In the genomic region with DNA sequence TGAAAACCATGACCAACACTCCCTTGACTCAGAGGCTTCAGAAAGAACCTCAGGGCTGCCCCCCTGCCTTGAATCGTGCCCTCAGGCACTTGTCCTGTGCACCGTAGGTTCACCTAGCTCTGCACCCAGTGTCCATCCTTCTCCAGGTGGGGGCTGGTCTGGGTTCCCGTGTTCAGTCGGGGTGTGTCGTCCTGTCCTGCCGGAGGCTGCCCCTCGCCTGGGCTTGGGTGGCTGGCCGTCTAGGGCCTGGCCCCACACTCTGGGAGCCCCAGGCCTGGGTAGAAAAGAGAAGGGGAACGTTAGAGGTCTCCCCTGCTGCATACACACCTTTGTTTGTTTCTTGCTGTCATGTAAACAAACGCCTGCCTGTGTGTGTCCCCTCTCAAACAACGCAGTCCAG, we compare ENCODE assay signal across 19 cellular contexts. TPM values are rescaled to one million over a fixed set of nuclear protein-coding genes. Genes with fewer than 3 reads are reported as not detected.
DNase-seq lines count a peak whose midpoint lies in the region; ATAC-seq and TF ChIP-seq lines count a peak whose summit lies in the region.
"Had no signal": no experiment of that assay in that cellular context is flagged by ENCODE, and none has a peak within 500 bp of the region (broad histone marks: within the 10 kb centered on the region; RNA-seq: fewer than 3 reads in every experiment).

No MANE protein-coding gene starts in this region.

- peak; percentile 35 for ATAC-seq in esophagus mucosa
- ATAC-seq in upper lobe of right lung, result peak; percentile 41
- ATAC-seq in GM18873 (IDR thresholded peaks at IDR 0.05; ENCODE audit: low FRiP score, unreplicated experiment), result no peak

- peak; percentile 9 for DNase-seq in AG20443 (ENCODE audit: low spot score)
- peak; percentile 10 for DNase-seq in H7
- DNase-seq in upper lobe of right lung, result no peak
- no peak for DNase-seq in stimulated activated CD4-positive, alpha-beta T cell treated with anti-CD3 and anti-CD28 coated beads, Interleukin-4, amount 100 ng/mL, for 4 hours
- no peak for DNase-seq in HuH-7 (ENCODE audit: low spot score)
- DNase-seq: 8988T; ACHN; BE2C; CD4-positive, alpha-beta memory T cell; DMS153; DMS79 treated with DMSO at 0.1 percent for 48 hours; EL; GDM1; GM23248; KG1 had no signal

- no peaks in the 10 kb centered on the region for H3K4me1 ChIP-seq in upper lobe of right lung
- H3K4me1 ChIP-seq: BE2C had no signal

- no peak for TF ChIP-seq CTCF in upper lobe of right lung (IDR thresholded peaks at IDR 0.05)

- no peaks in the 10 kb centered on the region for H3K27me3 ChIP-seq in H7 (ENCODE audit: control insufficient read depth, insufficient read depth, low read length)
- H3K27me3 ChIP-seq in upper lobe of right lung, result no peaks in the 10 kb centered on the region
- H3K27me3 ChIP-seq: BE2C had no signal

- intact Hi-C loops in upper lobe of right lung (cut with DNase I), result no loop called here

- H3K9me3 ChIP-seq in upper lobe of right lung, result no peaks in the 10 kb centered on the region
- H3K9me3 ChIP-seq: BE2C had no signal

- no peaks in the 10 kb centered on the region for H3K36me3 ChIP-seq in H7 (replicated peaks; ENCODE audit: control insufficient read depth, insufficient read depth, low read length)
- H3K36me3 ChIP-seq in upper lobe of right lung, result no peaks in the 10 kb centered on the region
- H3K36me3 ChIP-seq: BE2C had no signal

- H3K27ac ChIP-seq in upper lobe of right lung, result no peak overlapping the region
- H3K27ac ChIP-seq: C4-2B, GM23248 had no signal

- H3K4me3 ChIP-seq in H7 (ENCODE audit: insufficient read depth, low read depth, low read length) (no peak overlapping the region), upper lobe of right lung (no peak overlapping the region)
- H3K4me3 ChIP-seq: GM23248 had no signal

RNA-seq across cellular contexts. Expression of gene CATSPER3, which starts 29.3 kb away (rescaled TPM):
- 0.07 TPM in 1 of 2 replicates, not detected in the other for total RNA-seq in H7 (2014; rRNA removed; shearing (Covaris generic))
- total RNA-seq in esophagus mucosa (0.40 TPM), upper lobe of right lung (0.87 TPM)
- total RNA-seq: HT-29 had no signal

RNA-seq across cellular contexts. Expression of gene PITX1, which starts 37.0 kb away (rescaled TPM):
- total RNA-seq in H7 (2014; rRNA removed; shearing (Covaris generic)), result not detected in 2 replicates
- total RNA-seq in esophagus mucosa, result 689 TPM
- not detected for total RNA-seq in upper lobe of right lung
- total RNA-seq: CD4-positive, alpha-beta memory T cell; GM23248 had no signal

Comparison
In these comparisons a context has a peak if more than half of its experiments do, and no peak if none do; other contexts are left out.
1. DNase-seq: peak in AG20443 (single experiment) and H7 (single experiment); none in upper lobe of right lung (single experiment), stimulated activated CD4-positive, alpha-beta T cell treated with anti-CD3 and anti-CD28 coated beads, Interleukin-4, amount 100 ng/mL, for 4 hours (0 of 2) and HuH-7 (single experiment).
2. RNA of gene PITX1, which starts 37.0 kb away (total RNA-seq): 689 TPM in esophagus mucosa (single experiment); not detected in H7 and not detected in upper lobe of right lung (single experiment); every median in the first group is over 100 times any median in the second.